6 cellular contexts compared by ENCODE assay signal in genomic region chr11:30345644-30346043, GRCh38.
"Had no signal": no experiment of that assay in that cellular context is flagged by ENCODE, and none has a peak within 500 bp of the region (broad histone marks: within the 10 kb centered on the region; RNA-seq: fewer than 3 reads in every experiment).

No MANE protein-coding gene starts in this region.

- H3K9me3 ChIP-seq: SK-N-SH had no signal

- DNase-seq: NCI-H1436 treated with DMSO at 0.1 percent for 48 hours, SHP77 had no signal

- H3K9me3 Mint-ChIP-seq: T-cell; T-helper 1 cell treated with Interleukin-12 subunit alpha and Interleukin-12 subunit beta and Interleukin-4 antibody, amounts not matched to agents 30 μg/mL and 1 μg/mL, for 36 hours had no signal

- H3K9ac ChIP-seq: SK-N-SH had no signal

- H3K4me3 Mint-ChIP-seq: T-cell; T-helper 1 cell treated with Interleukin-12 subunit alpha and Interleukin-12 subunit beta and Interleukin-4 antibody, amounts not matched to agents 30 μg/mL and 1 μg/mL, for 36 hours had no signal

- H3K27ac ChIP-seq: RWPE1 had no signal

- H3K27me3 Mint-ChIP-seq: T-cell had no signal

- H3K4me2 ChIP-seq: SK-N-SH had no signal

- H3K27ac Mint-ChIP-seq: T-cell; T-helper 1 cell treated with Interleukin-12 subunit alpha and Interleukin-12 subunit beta and Interleukin-4 antibody, amounts not matched to agents 30 μg/mL and 1 μg/mL, for 36 hours had no signal
